Comparison of ENCODE assay signal across 8 cellular contexts in the genomic region with DNA sequence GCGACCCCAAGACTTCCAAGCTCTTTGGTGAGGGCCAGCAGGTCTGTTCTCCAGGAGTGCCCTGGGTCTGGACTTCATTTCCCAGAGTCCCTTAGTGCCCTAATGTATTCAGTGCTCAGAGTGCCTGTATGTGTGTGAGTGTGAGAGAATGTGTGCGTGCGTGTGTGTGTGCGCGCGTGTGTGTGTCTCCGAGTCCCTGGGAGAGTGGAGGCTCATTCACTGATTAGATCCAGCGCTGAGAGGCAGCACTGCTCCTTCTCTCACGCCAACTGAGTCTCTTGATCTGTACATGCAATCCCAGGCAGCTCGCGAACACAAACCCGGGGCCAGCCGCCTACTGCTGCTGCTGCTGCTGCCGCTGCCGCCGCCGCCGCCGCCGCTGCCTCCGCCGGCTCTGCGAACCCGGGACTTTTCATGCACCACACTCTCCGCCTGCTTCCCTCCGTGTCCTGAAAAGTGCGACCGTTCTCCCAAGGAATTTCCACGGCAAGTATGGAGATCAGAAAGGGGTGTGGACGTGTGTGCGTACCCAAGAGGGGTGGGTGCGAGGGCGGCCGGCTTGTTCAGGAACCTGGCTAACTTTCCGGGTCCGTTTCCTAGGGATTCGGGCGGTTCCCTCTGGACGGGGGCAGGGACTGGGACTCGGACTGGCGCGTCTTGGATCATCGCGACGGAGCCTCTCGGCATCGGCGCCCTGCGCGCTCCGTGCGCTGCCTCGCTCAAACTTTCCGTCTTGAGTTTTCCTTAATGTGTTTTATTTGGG. TPM values are rescaled to one million over a fixed set of nuclear protein-coding genes. Genes with fewer than 3 reads are reported as not detected.
A peak's percentile ranks its signal among the peaks of the same experiment; 100 is the strongest.
DNase-seq lines count a peak whose midpoint lies in the region; ATAC-seq and TF ChIP-seq lines count a peak whose summit lies in the region.

A gene (plus strand): TSS at position 215 of the 763 bp plus-strand sequence.

- no peak within 1 kb of the TSS for H3K27ac ChIP-seq in right lobe of liver

- no peaks in the 10 kb centered on the region for H3K9me3 ChIP-seq in right lobe of liver

- no peaks in the 10 kb centered on the region for H3K9me3 Mint-ChIP-seq in WTC11

- H3K27me3 ChIP-seq in right lobe of liver, result peaks cover 20 to 43% of the 10 kb centered on the region in 2 donors

- 7% methylated on average over 9 of the region's 54 CpGs for whole genome bisulfite sequencing in right lobe of liver (ENCODE audit: insufficient coverage, low coverage, low lambda C conversion rate, missing lambda C conversion rate)

- no peak for TF ChIP-seq CTCF in WTC11 (IDR thresholded peaks at IDR 0.05)
- no peak for TF ChIP-seq CTCF in right lobe of liver (IDR thresholded peaks at IDR 0.05)

- CTCF ChIA-PET in WTC11 (lab: Charles Lee), result interaction anchor here (0.5 to 1.2 kb wide), 14 partner anchors 9 to 269 kb away, joined by 3 to 12 read pairs (median 4); a partner anchor contains a TSS

- peak within 1 kb of the TSS; percentile 96 for H3K27ac Mint-ChIP-seq in WTC11

- H3K4me3 ChIP-seq in right lobe of liver, result peak within 1 kb of the TSS; percentile 15 to 43 (median 25)

- 0 out of 2 replicates have a peak, but pooled peaks cover 3% of the 10 kb centered on the region for H3K4me1 Mint-ChIP-seq in WTC11

- H3K27me3 Mint-ChIP-seq in WTC11 (ENCODE audit: low read depth), result peaks cover 20% of the 10 kb centered on the region

- no peaks in the 10 kb centered on the region for H3K36me3 ChIP-seq in right lobe of liver

- ATAC-seq in WTC11, result peak; percentile 74
- ATAC-seq in right lobe of liver, result peak; percentile 58 to 70 (median 62)
- no peak for ATAC-seq in HG02642 (IDR thresholded peaks at IDR 0.05; ENCODE audit: poor library complexity, unreplicated experiment)
- no peak for ATAC-seq in HG02981 (IDR thresholded peaks at IDR 0.05; ENCODE audit: unreplicated experiment)

- H3K4me3 Mint-ChIP-seq in WTC11, result peak within 1 kb of the TSS; percentile 95

- no peak for TF ChIP-seq POLR2A in right lobe of liver (IDR thresholded peaks at IDR 0.05)

- POLR2A ChIA-PET in WTC11 (lab: Charles Lee), result interaction anchor here (0.6 to 1.0 kb wide), 2 partner anchors 137 to 245 kb away, joined by 3 read pairs; no protein-coding TSS in a partner anchor

- DNase-seq in GM04503 (ENCODE audit: low read depth) (peak; percentile 16), NCI-H2029 (lab: John Stamatoyannopoulos, UW) (peak; percentile 62), WTC11 (ENCODE audit: low spot score) (peak; percentile 69), ecto neural progenitor cell (ENCODE audit: low spot score) (peak; percentile 81), right lobe of liver (peak; percentile 54 to 59 (median 54))
- peak; percentile 41 for DNase-seq in stimulated activated CD4-positive, alpha-beta T cell treated with anti-CD3 and anti-CD28 coated beads, Interleukin-4, amount 100 ng/mL, for 24 hours

- H3K4me1 ChIP-seq in right lobe of liver, result peaks cover 0 to 39% (median 6%) of the 10 kb centered on the region in 4 donors

- H3K36me3 Mint-ChIP-seq in WTC11, result no peaks in the 10 kb centered on the region

- intact Hi-C loops in right lobe of liver (cut with DNase I), result no loop called here

TF ChIP-seq in WTC11, 78 proteins besides CTCF, POLR2A, EP300 and RAD21 (continues in another document):
- TF ChIP-seq, protein P1, sequence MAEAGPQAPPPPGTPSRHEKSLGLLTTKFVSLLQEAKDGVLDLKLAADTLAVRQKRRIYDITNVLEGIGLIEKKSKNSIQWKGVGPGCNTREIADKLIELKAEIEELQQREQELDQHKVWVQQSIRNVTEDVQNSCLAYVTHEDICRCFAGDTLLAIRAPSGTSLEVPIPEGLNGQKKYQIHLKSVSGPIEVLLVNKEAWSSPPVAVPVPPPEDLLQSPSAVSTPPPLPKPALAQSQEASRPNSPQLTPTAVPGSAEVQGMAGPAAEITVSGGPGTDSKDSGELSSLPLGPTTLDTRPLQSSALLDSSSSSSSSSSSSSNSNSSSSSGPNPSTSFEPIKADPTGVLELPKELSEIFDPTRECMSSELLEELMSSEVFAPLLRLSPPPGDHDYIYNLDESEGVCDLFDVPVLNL (CRISPR knock-in tag; IDR thresholded peaks at IDR 0.05; ENCODE audit: borderline replicate concordance, low read depth), result no peak
- TF ChIP-seq, protein P2, sequence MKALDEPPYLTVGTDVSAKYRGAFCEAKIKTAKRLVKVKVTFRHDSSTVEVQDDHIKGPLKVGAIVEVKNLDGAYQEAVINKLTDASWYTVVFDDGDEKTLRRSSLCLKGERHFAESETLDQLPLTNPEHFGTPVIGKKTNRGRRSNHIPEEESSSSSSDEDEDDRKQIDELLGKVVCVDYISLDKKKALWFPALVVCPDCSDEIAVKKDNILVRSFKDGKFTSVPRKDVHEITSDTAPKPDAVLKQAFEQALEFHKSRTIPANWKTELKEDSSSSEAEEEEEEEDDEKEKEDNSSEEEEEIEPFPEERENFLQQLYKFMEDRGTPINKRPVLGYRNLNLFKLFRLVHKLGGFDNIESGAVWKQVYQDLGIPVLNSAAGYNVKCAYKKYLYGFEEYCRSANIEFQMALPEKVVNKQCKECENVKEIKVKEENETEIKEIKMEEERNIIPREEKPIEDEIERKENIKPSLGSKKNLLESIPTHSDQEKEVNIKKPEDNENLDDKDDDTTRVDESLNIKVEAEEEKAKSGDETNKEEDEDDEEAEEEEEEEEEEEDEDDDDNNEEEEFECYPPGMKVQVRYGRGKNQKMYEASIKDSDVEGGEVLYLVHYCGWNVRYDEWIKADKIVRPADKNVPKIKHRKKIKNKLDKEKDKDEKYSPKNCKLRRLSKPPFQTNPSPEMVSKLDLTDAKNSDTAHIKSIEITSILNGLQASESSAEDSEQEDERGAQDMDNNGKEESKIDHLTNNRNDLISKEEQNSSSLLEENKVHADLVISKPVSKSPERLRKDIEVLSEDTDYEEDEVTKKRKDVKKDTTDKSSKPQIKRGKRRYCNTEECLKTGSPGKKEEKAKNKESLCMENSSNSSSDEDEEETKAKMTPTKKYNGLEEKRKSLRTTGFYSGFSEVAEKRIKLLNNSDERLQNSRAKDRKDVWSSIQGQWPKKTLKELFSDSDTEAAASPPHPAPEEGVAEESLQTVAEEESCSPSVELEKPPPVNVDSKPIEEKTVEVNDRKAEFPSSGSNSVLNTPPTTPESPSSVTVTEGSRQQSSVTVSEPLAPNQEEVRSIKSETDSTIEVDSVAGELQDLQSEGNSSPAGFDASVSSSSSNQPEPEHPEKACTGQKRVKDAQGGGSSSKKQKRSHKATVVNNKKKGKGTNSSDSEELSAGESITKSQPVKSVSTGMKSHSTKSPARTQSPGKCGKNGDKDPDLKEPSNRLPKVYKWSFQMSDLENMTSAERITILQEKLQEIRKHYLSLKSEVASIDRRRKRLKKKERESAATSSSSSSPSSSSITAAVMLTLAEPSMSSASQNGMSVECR (CRISPR knock-in tag; IDR thresholded peaks at IDR 0.05; ENCODE audit: borderline replicate concordance), result 0 out of 2 replicates have a peak, but pooled peaks have one; percentile 18
- TF ChIP-seq FOXP1 (CRISPR knock-in tag; IDR thresholded peaks at IDR 0.05; ENCODE audit: borderline replicate concordance), result no peak
- TF ChIP-seq, protein P3, sequence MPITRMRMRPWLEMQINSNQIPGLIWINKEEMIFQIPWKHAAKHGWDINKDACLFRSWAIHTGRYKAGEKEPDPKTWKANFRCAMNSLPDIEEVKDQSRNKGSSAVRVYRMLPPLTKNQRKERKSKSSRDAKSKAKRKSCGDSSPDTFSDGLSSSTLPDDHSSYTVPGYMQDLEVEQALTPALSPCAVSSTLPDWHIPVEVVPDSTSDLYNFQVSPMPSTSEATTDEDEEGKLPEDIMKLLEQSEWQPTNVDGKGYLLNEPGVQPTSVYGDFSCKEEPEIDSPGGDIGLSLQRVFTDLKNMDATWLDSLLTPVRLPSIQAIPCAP (CRISPR knock-in tag; IDR thresholded peaks at IDR 0.05), result 0 out of 2 replicates have a peak, but pooled peaks have one; percentile 24
- peak; percentile 60; the same call in 1 of the 2 replicates for TF ChIP-seq CBFB (CRISPR knock-in tag; IDR thresholded peaks at IDR 0.05; ENCODE audit: low read depth)
- TF ChIP-seq, protein P4, sequence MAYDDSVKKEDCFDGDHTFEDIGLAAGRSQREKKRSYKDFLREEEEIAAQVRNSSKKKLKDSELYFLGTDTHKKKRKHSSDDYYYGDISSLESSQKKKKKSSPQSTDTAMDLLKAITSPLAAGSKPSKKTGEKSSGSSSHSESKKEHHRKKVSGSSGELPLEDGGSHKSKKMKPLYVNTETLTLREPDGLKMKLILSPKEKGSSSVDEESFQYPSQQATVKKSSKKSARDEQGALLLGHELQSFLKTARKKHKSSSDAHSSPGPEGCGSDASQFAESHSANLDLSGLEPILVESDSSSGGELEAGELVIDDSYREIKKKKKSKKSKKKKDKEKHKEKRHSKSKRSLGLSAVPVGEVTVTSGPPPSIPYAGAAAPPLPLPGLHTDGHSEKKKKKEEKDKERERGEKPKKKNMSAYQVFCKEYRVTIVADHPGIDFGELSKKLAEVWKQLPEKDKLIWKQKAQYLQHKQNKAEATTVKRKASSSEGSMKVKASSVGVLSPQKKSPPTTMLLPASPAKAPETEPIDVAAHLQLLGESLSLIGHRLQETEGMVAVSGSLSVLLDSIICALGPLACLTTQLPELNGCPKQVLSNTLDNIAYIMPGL (CRISPR knock-in tag; IDR thresholded peaks at IDR 0.05), result peak; percentile 73
- TF ChIP-seq, protein P5, sequence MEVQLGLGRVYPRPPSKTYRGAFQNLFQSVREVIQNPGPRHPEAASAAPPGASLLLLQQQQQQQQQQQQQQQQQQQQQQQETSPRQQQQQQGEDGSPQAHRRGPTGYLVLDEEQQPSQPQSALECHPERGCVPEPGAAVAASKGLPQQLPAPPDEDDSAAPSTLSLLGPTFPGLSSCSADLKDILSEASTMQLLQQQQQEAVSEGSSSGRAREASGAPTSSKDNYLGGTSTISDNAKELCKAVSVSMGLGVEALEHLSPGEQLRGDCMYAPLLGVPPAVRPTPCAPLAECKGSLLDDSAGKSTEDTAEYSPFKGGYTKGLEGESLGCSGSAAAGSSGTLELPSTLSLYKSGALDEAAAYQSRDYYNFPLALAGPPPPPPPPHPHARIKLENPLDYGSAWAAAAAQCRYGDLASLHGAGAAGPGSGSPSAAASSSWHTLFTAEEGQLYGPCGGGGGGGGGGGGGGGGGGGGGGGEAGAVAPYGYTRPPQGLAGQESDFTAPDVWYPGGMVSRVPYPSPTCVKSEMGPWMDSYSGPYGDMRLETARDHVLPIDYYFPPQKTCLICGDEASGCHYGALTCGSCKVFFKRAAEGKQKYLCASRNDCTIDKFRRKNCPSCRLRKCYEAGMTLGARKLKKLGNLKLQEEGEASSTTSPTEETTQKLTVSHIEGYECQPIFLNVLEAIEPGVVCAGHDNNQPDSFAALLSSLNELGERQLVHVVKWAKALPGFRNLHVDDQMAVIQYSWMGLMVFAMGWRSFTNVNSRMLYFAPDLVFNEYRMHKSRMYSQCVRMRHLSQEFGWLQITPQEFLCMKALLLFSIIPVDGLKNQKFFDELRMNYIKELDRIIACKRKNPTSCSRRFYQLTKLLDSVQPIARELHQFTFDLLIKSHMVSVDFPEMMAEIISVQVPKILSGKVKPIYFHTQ (CRISPR knock-in tag; IDR thresholded peaks at IDR 0.05), result no peak
- TF ChIP-seq GABPB1 (CRISPR knock-in tag; IDR thresholded peaks at IDR 0.05), result no peak

RNA-seq across cellular contexts. Expression of the gene that starts here (rescaled TPM):
- total RNA-seq in WTC11 (2021), result 117 to 128 TPM (median 124 TPM) in 3 replicates
- total RNA-seq in right lobe of liver, result 10 to 100 TPM; 19.2 to 57.9 (median 23.0) TPM

Comparison
In these comparisons a context has a peak if more than half of its experiments do, and no peak if none do; other contexts are left out.
1. DNase-seq: peak in every context shown above with its lines; median percentile 81 in ecto neural progenitor cell; 69 in WTC11; 62 in NCI-H2029; 54 in right lobe of liver; 41 in stimulated activated CD4-positive, alpha-beta T cell treated with anti-CD3 and anti-CD28 coated beads, Interleukin-4, amount 100 ng/mL, for 24 hours; 16 in GM04503.
2. ATAC-seq: peak in WTC11 (single experiment) and right lobe of liver (4 of 4); none in HG02642 (single experiment) and HG02981 (single experiment).